ENCODE assay signal across 13 cellular contexts in genomic region chr1:33177996-33178540, GRCh38.
"Had no signal": no experiment of that assay in that cellular context is flagged by ENCODE, and none has a peak within 500 bp of the region (broad histone marks: within the 10 kb centered on the region; RNA-seq: fewer than 3 reads in every experiment).

No MANE protein-coding gene starts in this region.

- H3K36me3 Mint-ChIP-seq: activated naive CD8-positive, alpha-beta T cell had no signal

- H3K27me3 ChIP-seq: brain microvascular endothelial cell, esophagus muscularis mucosa, pancreas, uterus had no signal

- H3K27ac ChIP-seq: brain microvascular endothelial cell, esophagus muscularis mucosa, pancreas, uterus had no signal

- H3K9me3 ChIP-seq: esophagus muscularis mucosa, pancreas, uterus had no signal

- DNase-seq: activated CD4-positive, alpha-beta memory T cell treated with anti-CD3 and anti-CD28 coated beads, Interleukin-2, amount 10 ng/mL, durations not matched to agents 7 days and 5 days; amygdala; brain microvascular endothelial cell; mammary epithelial cell; nephron progenitor cell; pancreas; stimulated activated CD4-positive, alpha-beta T cell treated with anti-CD3 and anti-CD28 coated beads, Interleukin-15, amount 100 ng/mL, for 24 hours; stimulated activated CD4-positive, alpha-beta T cell treated with anti-CD3 and anti-CD28 coated beads, Interleukin-4, amount 100 ng/mL, for 24 hours; stimulated activated naive CD8-positive, alpha-beta T cell treated with anti-CD3 and anti-CD28 coated beads, Interleukin-15, amount 100 ng/mL, for 72 hours; T-helper 9 cell; uterus had no signal

- H3K9me3 Mint-ChIP-seq: activated CD4-positive, alpha-beta memory T cell treated with anti-CD3 and anti-CD28 coated beads, Interleukin-2, amount 10 ng/mL, durations not matched to agents 7 days and 5 days; nephron progenitor cell; stimulated activated naive CD8-positive, alpha-beta T cell treated with anti-CD3 and anti-CD28 coated beads, Interleukin-15, amount 100 ng/mL, for 72 hours had no signal

- H3K36me3 ChIP-seq: pancreas, uterus had no signal

- ATAC-seq: pancreas; stimulated activated naive CD8-positive, alpha-beta T cell treated with anti-CD3 and anti-CD28 coated beads, Interleukin-15, amount 100 ng/mL, for 72 hours had no signal

- H3K4me3 Mint-ChIP-seq: activated CD4-positive, alpha-beta memory T cell treated with anti-CD3 and anti-CD28 coated beads, Interleukin-2, amount 10 ng/mL, durations not matched to agents 7 days and 5 days; activated naive CD8-positive, alpha-beta T cell; stimulated activated naive CD8-positive, alpha-beta T cell treated with anti-CD3 and anti-CD28 coated beads, Interleukin-15, amount 100 ng/mL, for 72 hours had no signal

- H3K27ac Mint-ChIP-seq: activated CD4-positive, alpha-beta memory T cell treated with anti-CD3 and anti-CD28 coated beads, Interleukin-2, amount 10 ng/mL, durations not matched to agents 7 days and 5 days; nephron progenitor cell; stimulated activated naive CD8-positive, alpha-beta T cell treated with anti-CD3 and anti-CD28 coated beads, Interleukin-15, amount 100 ng/mL, for 72 hours had no signal

- H3K4me3 ChIP-seq: esophagus muscularis mucosa, pancreas, uterus had no signal

- H3K4me1 ChIP-seq: pancreas, uterus had no signal
